ENCODE assay signal across 7 cellular contexts in the genomic region with DNA sequence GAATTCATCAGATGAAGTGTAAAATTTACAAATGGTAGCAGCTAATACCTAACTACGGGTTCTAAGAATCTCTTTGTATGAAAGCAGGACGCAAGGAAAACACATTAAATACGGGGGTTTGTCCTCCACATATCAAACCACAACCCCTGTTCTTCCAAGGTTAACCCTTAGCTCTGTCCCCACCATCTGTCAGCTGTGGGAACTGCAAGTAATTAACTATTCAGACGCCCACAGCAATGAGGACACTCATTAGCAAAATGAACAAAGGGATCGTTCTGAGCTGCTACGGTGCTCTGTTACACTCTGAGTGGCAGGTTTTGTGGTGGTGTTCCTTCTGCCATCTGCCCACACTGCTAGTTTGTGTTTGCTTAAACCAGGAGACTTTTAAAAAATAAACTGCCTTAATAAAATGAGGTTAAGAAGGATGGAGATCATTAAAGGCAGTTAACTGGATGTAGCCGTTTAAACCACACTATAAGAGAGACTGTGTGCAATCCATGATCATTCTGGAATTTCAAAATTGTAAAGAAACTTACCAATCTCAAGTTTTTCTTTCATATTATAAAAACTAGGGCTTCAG. TPM values are rescaled to one million over a fixed set of nuclear protein-coding genes. Genes with fewer than 3 reads are reported as not detected.
DNase-seq lines count a peak whose midpoint lies in the region; ATAC-seq and TF ChIP-seq lines count a peak whose summit lies in the region.

No MANE protein-coding gene starts in this region.

- no peak overlapping the region for H3K4me2 ChIP-seq in PC-9

- no peaks in the 10 kb centered on the region for H3K4me1 ChIP-seq in PC-9 (replicated peaks; ENCODE audit: insufficient read depth)

- no peaks in the 10 kb centered on the region for H3K27me3 ChIP-seq in PC-9 (ENCODE audit: insufficient read depth, low read depth)

- intact Hi-C loops in PC-9 (cut with micrococcal nuclease; ENCODE audit: unreplicated experiment), result loop anchor here (1.0 to 2.0 kb wide), 2 partner anchors 135 to 410 kb away; no protein-coding TSS in a partner anchor

- peaks cover 47% of the 10 kb centered on the region for H3K27me3 Mint-ChIP-seq in neural crest cell (ENCODE audit: low read depth)

- H4K20me1 ChIP-seq in PC-9 (ENCODE audit: insufficient read depth), result no peaks in the 10 kb centered on the region

- H3K4me3 ChIP-seq in GM12864 (ENCODE audit: low read depth, low read length) (no peak overlapping the region), PC-9 (no peak overlapping the region), choroid plexus epithelial cell (ENCODE audit: low read depth, low read length) (no peak overlapping the region)

- POLR2A ChIA-PET in PC-9 (lab: Charles Lee; ENCODE audit: unreplicated experiment), result no interaction called here

- no peaks in the 10 kb centered on the region for H3K36me3 ChIP-seq in PC-9 (ENCODE audit: low read depth)

- DNase-seq in GM12864 (ENCODE audit: low read depth) (peak; percentile 2), HPDE6-E6E7 (ENCODE audit: extremely low spot score) (peak; percentile 3), PC-9 (no peak), choroid plexus epithelial cell (ENCODE audit: low read depth) (peak; percentile 53), neural crest cell (ENCODE audit: low read depth, low spot score) (peak; percentile 57), NCI-H510A treated with DMSO at 0.1 percent for 48 hours (lab: John Stamatoyannopoulos, UW) (no peak)

- no peaks in the 10 kb centered on the region for H3K79me2 ChIP-seq in PC-9 (ENCODE audit: low read depth)

- peaks cover 16% of the 10 kb centered on the region for H3K4me1 Mint-ChIP-seq in neural crest cell

- CTCF ChIA-PET in PC-9 (lab: Charles Lee), result interaction anchor here (1.5 kb wide), 1 partner anchor 130 kb away, joined by 3 read pairs; no protein-coding TSS in a partner anchor

- no peak overlapping the region for H3K27ac ChIP-seq in PC-9

- no peaks in the 10 kb centered on the region for H3F3A ChIP-seq in PC-9 (ENCODE audit: insufficient read depth, low read depth)

- no peak overlapping the region for H2AFZ ChIP-seq in PC-9

- no peak overlapping the region for H3K4me3 Mint-ChIP-seq in neural crest cell

- BruUV-seq in PC-9 (replicated peaks; lab: Mats Ljungman, UMichigan), result no TSS peak

- ATAC-seq in GM21381 (IDR thresholded peaks at IDR 0.05; ENCODE audit: unreplicated experiment), result peak; percentile 88

- H3K36me3 Mint-ChIP-seq in neural crest cell (ENCODE audit: low read depth), result no peaks in the 10 kb centered on the region

- no peak overlapping the region for H3K27ac Mint-ChIP-seq in neural crest cell (ENCODE audit: unreplicated experiment)

- TF ChIP-seq CTCF in GM12864 (IDR thresholded peaks at IDR 0.05; ENCODE audit: low read depth, low read length, missing control alignments) (peak; percentile 76), PC-9 (conservative IDR thresholded peaks at IDR 0.05) (peak; percentile 59), choroid plexus epithelial cell (conservative IDR thresholded peaks at IDR 0.05; ENCODE audit: low read depth, low read length) (peak; percentile 78), neural crest cell (conservative IDR thresholded peaks at IDR 0.05) (peak; percentile 73)

- no peaks in the 10 kb centered on the region for H3K9me3 Mint-ChIP-seq in neural crest cell

- H3K9me3 ChIP-seq in PC-9 (ENCODE audit: insufficient read depth, low read depth), result no peaks in the 10 kb centered on the region

- no peaks in the 10 kb centered on the region for H3K9me2 ChIP-seq in PC-9 (ENCODE audit: insufficient read depth)

RNA-seq across cellular contexts. Expression of a gene that starts 51.4 kb away (rescaled TPM):
- 1.2 and 1.3 TPM in 2 replicates for total RNA-seq in PC-9 (2021)
- 0.18 and 0.33 TPM in 2 replicates for total RNA-seq in neural crest cell

Comparison
In these comparisons a context has a peak if more than half of its experiments do, and no peak if none do; other contexts are left out.
1. DNase-seq: peak in GM12864 (single experiment), HPDE6-E6E7 (single experiment), choroid plexus epithelial cell (single experiment) and neural crest cell (single experiment); none in PC-9 (0 of 2) and NCI-H510A treated with DMSO at 0.1 percent for 48 hours (single experiment).
2. Peak in every context shown above with its lines, with median percentiles within 50 percentile points of each other: CTCF ChIP-seq.